Comparison of ENCODE assay signal across 26 cellular contexts in the genomic region with DNA sequence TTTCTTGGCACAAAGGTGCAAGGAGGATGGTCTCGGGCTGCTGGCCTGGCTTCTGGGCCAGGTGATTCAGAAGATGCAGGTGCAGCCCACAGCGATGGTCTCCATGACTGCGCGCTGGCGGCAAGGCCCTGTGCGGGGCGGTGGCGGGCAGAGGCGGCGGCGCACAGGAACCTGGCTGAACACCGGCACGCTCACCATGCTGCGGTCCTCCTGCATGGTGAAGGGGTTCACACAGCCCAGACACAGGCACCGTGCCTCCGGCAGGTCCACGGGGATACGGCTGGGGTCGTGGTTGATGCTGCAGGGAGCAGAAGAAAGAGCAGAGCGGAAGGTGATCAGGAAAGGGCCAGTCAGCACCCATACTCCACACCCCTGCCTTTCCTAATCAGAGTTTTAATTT. TPM values are rescaled to one million over a fixed set of nuclear protein-coding genes. Genes with fewer than 3 reads are reported as not detected.
"Had no signal": no experiment of that assay in that cellular context is flagged by ENCODE, and none has a peak within 500 bp of the region (broad histone marks: within the 10 kb centered on the region; RNA-seq: fewer than 3 reads in every experiment).

No MANE protein-coding gene starts in this region.

- H3K9me3 Mint-ChIP-seq: activated CD4-positive, alpha-beta T cell treated with anti-CD3 and anti-CD28 coated beads, Interleukin-2, amount 10 ng/mL, durations not matched to agents 24 days and 14 days; activated CD8-positive, alpha-beta T cell treated with anti-CD3 and anti-CD28 coated beads for 36 hours; activated naive CD4-positive, alpha-beta T cell treated with anti-CD3 and anti-CD28 coated beads, Interleukin-2, amount 50 U/mL, for 72 hours; activated T-helper 2 cell treated with anti-CD3 and anti-CD28 coated beads, Interferon-gamma antibody, Interleukin-2, Interleukin-4, amounts not matched to agents 10 μg/mL and 5 μg/mL and 100 μg/mL, durations not matched to agents 14 hours and 24 hours and 36 hours; naive thymus-derived CD8-positive, alpha-beta T cell; stimulated activated naive CD8-positive, alpha-beta T cell treated with anti-CD3 and anti-CD28 coated beads, Interleukin-15, Interleukin-2, amounts not matched to agents 100 ng/mL and 50 ng/mL, for 24 hours had no signal

- H3K9me3 ChIP-seq: gastrocnemius medialis, right lobe of liver, thyroid gland, upper lobe of right lung had no signal

- H3K4me3 ChIP-seq: gastrocnemius medialis, hepatocyte, right lobe of liver, thyroid gland, upper lobe of right lung had no signal

- H3K4me3 Mint-ChIP-seq: activated CD4-positive, alpha-beta T cell treated with anti-CD3 and anti-CD28 coated beads, Interleukin-2, amount 10 ng/mL, durations not matched to agents 24 days and 14 days; activated CD8-positive, alpha-beta T cell treated with anti-CD3 and anti-CD28 coated beads for 36 hours; naive thymus-derived CD8-positive, alpha-beta T cell; stimulated activated naive CD8-positive, alpha-beta T cell treated with anti-CD3 and anti-CD28 coated beads, Interleukin-15, Interleukin-2, amounts not matched to agents 100 ng/mL and 50 ng/mL, for 24 hours; T-helper 17 cell had no signal

- H3K4me1 ChIP-seq: right lobe of liver, thyroid gland, upper lobe of right lung had no signal

- H3K27me3 ChIP-seq: gastrocnemius medialis, hepatocyte, right lobe of liver, thyroid gland, upper lobe of right lung had no signal

- H3K36me3 Mint-ChIP-seq: activated naive CD4-positive, alpha-beta T cell treated with anti-CD3 and anti-CD28 coated beads, Interleukin-2, amount 50 U/mL, for 72 hours had no signal

- H3K36me3 ChIP-seq: gastrocnemius medialis, right lobe of liver, thyroid gland, upper lobe of right lung had no signal

- ATAC-seq: activated CD8-positive, alpha-beta T cell treated with anti-CD3 and anti-CD28 coated beads for 36 hours; activated naive CD4-positive, alpha-beta T cell treated with anti-CD3 and anti-CD28 coated beads, Interleukin-2, amount 50 U/mL, for 72 hours; gastrocnemius medialis; left cardiac atrium; naive thymus-derived CD8-positive, alpha-beta T cell; right lobe of liver; T-helper 17 cell; upper lobe of right lung had no signal

- H3K27ac Mint-ChIP-seq: activated CD4-positive, alpha-beta T cell treated with anti-CD3 and anti-CD28 coated beads, Interleukin-2, amount 10 ng/mL, durations not matched to agents 24 days and 14 days; activated CD8-positive, alpha-beta T cell treated with anti-CD3 and anti-CD28 coated beads for 36 hours; activated naive CD4-positive, alpha-beta T cell treated with anti-CD3 and anti-CD28 coated beads, Interleukin-2, amount 50 U/mL, for 72 hours; activated T-helper 2 cell treated with anti-CD3 and anti-CD28 coated beads, Interferon-gamma antibody, Interleukin-2, Interleukin-4, amounts not matched to agents 10 μg/mL and 5 μg/mL and 100 μg/mL, durations not matched to agents 14 hours and 24 hours and 36 hours; naive thymus-derived CD8-positive, alpha-beta T cell; progenitor cell of endocrine pancreas; stimulated activated naive CD8-positive, alpha-beta T cell treated with anti-CD3 and anti-CD28 coated beads, Interleukin-15, Interleukin-2, amounts not matched to agents 100 ng/mL and 50 ng/mL, for 24 hours; T-helper 17 cell had no signal

- H3K27me3 Mint-ChIP-seq: activated CD4-positive, alpha-beta T cell treated with anti-CD3 and anti-CD28 coated beads, Interleukin-2, amount 10 ng/mL, durations not matched to agents 24 days and 14 days; activated CD8-positive, alpha-beta T cell treated with anti-CD3 and anti-CD28 coated beads for 36 hours; progenitor cell of endocrine pancreas; stimulated activated naive CD8-positive, alpha-beta T cell treated with anti-CD3 and anti-CD28 coated beads, Interleukin-15, Interleukin-2, amounts not matched to agents 100 ng/mL and 50 ng/mL, for 24 hours; T-helper 17 cell had no signal

- H3K4me1 Mint-ChIP-seq: activated CD4-positive, alpha-beta T cell treated with anti-CD3 and anti-CD28 coated beads, Interleukin-2, amount 10 ng/mL, durations not matched to agents 24 days and 14 days had no signal

- DNase-seq: activated CD4-positive, alpha-beta T cell treated with anti-CD3 and anti-CD28 coated beads, Interleukin-2, amount 10 ng/mL, durations not matched to agents 24 days and 14 days; activated CD4-positive, CD25-positive, alpha-beta regulatory T cell treated with anti-CD3 and anti-CD28 coated beads, Interleukin-2, amount 50 U/mL, for 72 hours; activated CD8-positive, alpha-beta T cell treated with anti-CD3 and anti-CD28 coated beads for 36 hours; activated T-cell treated with anti-CD3 and anti-CD28 coated beads, Interleukin-2, amount 50 U/mL, for 48 hours; dermis blood vessel endothelial cell; effector CD4-positive, alpha-beta T cell; gastrocnemius medialis; left cardiac atrium; naive thymus-derived CD8-positive, alpha-beta T cell; stimulated activated CD4-positive, alpha-beta T cell treated with anti-CD3 and anti-CD28 coated beads, Interleukin-2, amount 100 ng/mL, for 48 hours; substantia nigra; T-helper 17 cell; T1000; thyroid gland; upper lobe of right lung had no signal

- H3K27ac ChIP-seq: gastrocnemius medialis, hepatocyte, right lobe of liver, thyroid gland, upper lobe of right lung had no signal

RNA-seq across cellular contexts. Expression of a gene that starts 4.8 kb away (rescaled TPM):
- total RNA-seq: activated CD4-positive, alpha-beta T cell treated with anti-CD3 and anti-CD28 coated beads, Interleukin-2, amount 10 ng/mL, durations not matched to agents 24 days and 14 days; activated CD8-positive, alpha-beta T cell treated with anti-CD3 and anti-CD28 coated beads for 36 hours; activated naive CD4-positive, alpha-beta T cell treated with anti-CD3 and anti-CD28 coated beads, Interleukin-2, amount 50 U/mL, for 72 hours; activated T-helper 2 cell treated with anti-CD3 and anti-CD28 coated beads, Interferon-gamma antibody, Interleukin-2, Interleukin-4, amounts not matched to agents 10 μg/mL and 5 μg/mL and 100 μg/mL, durations not matched to agents 14 hours and 24 hours and 36 hours; bronchial epithelial cell; dermis blood vessel endothelial cell; epithelial cell of proximal tubule; hepatocyte; liver; naive thymus-derived CD8-positive, alpha-beta T cell; osteocyte; progenitor cell of endocrine pancreas; renal cortical epithelial cell; right lobe of liver; T-helper 17 cell; upper lobe of right lung had no signal
